Comparison of ENCODE assay signal across 8 cellular contexts in the genomic region with DNA sequence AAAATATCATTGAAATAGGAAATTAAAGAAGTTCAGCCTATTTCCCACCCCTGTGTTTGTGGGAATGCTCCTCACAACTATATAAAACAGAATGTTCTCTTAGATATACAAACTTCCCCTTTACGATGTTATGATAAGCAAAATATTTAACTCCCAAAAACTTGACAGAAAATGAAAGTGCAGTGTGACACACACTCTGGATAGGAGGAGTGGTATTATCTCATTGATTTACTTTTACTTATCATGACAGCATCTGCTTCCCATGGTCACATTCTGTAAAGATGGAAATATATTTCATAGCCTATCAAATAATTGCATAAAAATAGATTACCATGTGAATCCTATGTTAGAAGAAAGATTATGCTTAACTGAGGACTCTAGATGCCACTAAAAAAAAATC.
A peak's percentile ranks its signal among the peaks of the same experiment; 100 is the strongest.
DNase-seq lines count a peak whose midpoint lies in the region; ATAC-seq and TF ChIP-seq lines count a peak whose summit lies in the region.

No MANE protein-coding gene starts in this region.

- peaks cover 67% of the 10 kb centered on the region for H3K4me1 ChIP-seq in SJCRH30
- H3K4me1 ChIP-seq in breast epithelium, result peaks cover 0 to 6% of the 10 kb centered on the region in 2 donors

- H3K27ac ChIP-seq in HL-60 (replicated peaks), result peak overlapping the region; percentile 73
- H3K27ac ChIP-seq in SJCRH30, result peak overlapping the region; percentile 81
- H3K27ac ChIP-seq in skin epidermis, result peak overlapping the region in 15 of 21 experiments; percentile 7 to 83 (median 56)
- peak overlapping the region in 1 of 2 donors; percentile 44 for H3K27ac ChIP-seq in breast epithelium

- peaks cover 21% of the 10 kb centered on the region for H3K4me1 Mint-ChIP-seq in endothelial cell (ENCODE audit: unreplicated experiment)

- no peak for TF ChIP-seq POLR2A in breast epithelium (IDR thresholded peaks at IDR 0.05)

- H3K27me3 ChIP-seq in HL-60 (ENCODE audit: insufficient read depth, poor library complexity, severe bottlenecking) (no peaks in the 10 kb centered on the region), SJCRH30 (no peaks in the 10 kb centered on the region), breast epithelium (no peaks in the 10 kb centered on the region)

- H3K4me3 Mint-ChIP-seq in endothelial cell (ENCODE audit: unreplicated experiment), result no peak overlapping the region

- no peak for ATAC-seq in HG03175 (IDR thresholded peaks at IDR 0.05; ENCODE audit: unreplicated experiment)

- H3K36me3 Mint-ChIP-seq in endothelial cell (ENCODE audit: low read depth, unreplicated experiment), result no peaks in the 10 kb centered on the region

- DNase-seq in HL-60 (ENCODE audit: low read depth in 1 of 2, low spot score in 1 of 2) (no peak), SJCRH30 (no peak), endothelial cell (ENCODE audit: low spot score) (no peak), breast epithelium (ENCODE audit: low spot score in 2 of 2) (no peak), NK-92 (lab: John Stamatoyannopoulos, UW; ENCODE audit: unreplicated experiment) (no peak), DMS153 (lab: John Stamatoyannopoulos, UW) (no peak)

- TF ChIP-seq CTCF in HL-60 (IDR thresholded peaks at IDR 0.05; ENCODE audit: insufficient read depth, low read length), result no peak
- TF ChIP-seq CTCF in endothelial cell (IDR thresholded peaks at IDR 0.05; ENCODE audit: unreplicated experiment), result no peak
- no peak for TF ChIP-seq CTCF in breast epithelium (IDR thresholded peaks at IDR 0.05)

- H3K9me3 Mint-ChIP-seq in endothelial cell (ENCODE audit: unreplicated experiment), result no peaks in the 10 kb centered on the region

- no peaks in the 10 kb centered on the region for H3K36me3 ChIP-seq in SJCRH30
- no peaks in the 10 kb centered on the region for H3K36me3 ChIP-seq in breast epithelium

- no peaks in the 10 kb centered on the region for H3K27me3 Mint-ChIP-seq in endothelial cell (ENCODE audit: unreplicated experiment)

- H3K4me3 ChIP-seq in HL-60 (replicated peaks; ENCODE audit: insufficient read depth, low read length), result no peak overlapping the region
- no peak overlapping the region for H3K4me3 ChIP-seq in SJCRH30
- H3K4me3 ChIP-seq in skin epidermis, result no peak overlapping the region
- no peak overlapping the region for H3K4me3 ChIP-seq in breast epithelium

- H3K27ac Mint-ChIP-seq in endothelial cell (ENCODE audit: unreplicated experiment), result peak overlapping the region; percentile 58

- intact Hi-C loops in breast epithelium (cut with DNase I; ENCODE audit: low total_unique reads), result no loop called here

- H3K9me3 ChIP-seq in SJCRH30 (replicated peaks) (no peaks in the 10 kb centered on the region), breast epithelium (no peaks in the 10 kb centered on the region)
